In genomic region chr7:155337946-155338631, GRCh38 we compare ENCODE assay signal across 1 cellular context.
A peak's percentile ranks its signal among the peaks of the same experiment; 100 is the strongest.
TF ChIP-seq lines count a peak whose summit lies in the region.

No MANE protein-coding gene starts in this region.

TF ChIP-seq in K562, 482 proteins besides CTCF, POLR2A, EP300 and RAD21:
- TF ChIP-seq ETV5 (CRISPR knock-in tag; IDR thresholded peaks at IDR 0.05; ENCODE audit: low read depth) (no peak), ZBTB17 (CRISPR knock-in tag; IDR thresholded peaks at IDR 0.05) (no peak), ZNF449 (CRISPR knock-in tag; IDR thresholded peaks at IDR 0.05) (no peak), BHLHE40 (IDR thresholded peaks at IDR 0.05; ENCODE audit: low read length) (peak; percentile 64)
